22 cellular contexts compared by ENCODE assay signal in the genomic region with DNA sequence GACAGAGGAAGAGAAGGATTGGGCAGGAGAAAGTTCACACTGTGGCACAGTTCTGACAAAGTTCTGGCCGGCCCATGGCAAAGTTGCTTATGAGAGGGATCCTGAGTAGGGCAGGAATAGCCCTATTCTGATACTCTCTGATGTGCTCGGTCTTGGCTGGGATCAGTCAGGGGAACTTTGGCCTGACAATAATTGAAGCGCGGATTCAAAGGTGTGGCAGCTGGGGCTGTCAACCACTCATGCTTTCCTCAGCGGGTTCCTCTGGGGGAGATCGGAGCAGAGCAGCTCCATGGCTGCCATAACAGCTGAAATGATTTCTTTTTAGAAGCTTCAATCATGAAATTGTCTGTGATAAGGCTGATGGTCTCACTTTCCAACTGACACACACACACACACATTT.
"Had no signal": no experiment of that assay in that cellular context is flagged by ENCODE, and none has a peak within 500 bp of the region (broad histone marks: within the 10 kb centered on the region; RNA-seq: fewer than 3 reads in every experiment).

No MANE protein-coding gene starts in this region.

- H3K27me3 ChIP-seq: neural progenitor cell, ovary, right atrium auricular region, right lobe of liver, suprapubic skin, tibial artery, uterus had no signal

- H3K4me2 ChIP-seq: neural progenitor cell had no signal

- H3K9ac ChIP-seq: neural progenitor cell had no signal

- H3K9me3 ChIP-seq: ovary, right atrium auricular region, right lobe of liver, suprapubic skin, thoracic aorta, tibial artery, uterus had no signal

- H3K4me1 ChIP-seq: left ventricle myocardium inferior, right atrium auricular region, right lobe of liver, tibial artery, uterus had no signal

- ATAC-seq: left cardiac atrium; naive thymus-derived CD8-positive, alpha-beta T cell; stimulated activated effector memory CD8-positive, alpha-beta T cell treated with anti-CD3 and anti-CD28 coated beads, Interleukin-12 subunit alpha, Interleukin-12 subunit beta, amount 100 ng/mL, for 72 hours had no signal

- H3K4me3 ChIP-seq: left ventricle myocardium inferior, lung, neural progenitor cell, ovary, right atrium auricular region, right lobe of liver, suprapubic skin, thoracic aorta, tibial artery, uterus had no signal

- H3K27ac ChIP-seq: left ventricle myocardium inferior, neural progenitor cell, ovary, right atrium auricular region, right lobe of liver, suprapubic skin, thoracic aorta, tibial artery, uterus had no signal

- H2AFZ ChIP-seq: neural progenitor cell had no signal

- DNase-seq: head of caudate nucleus; hippocampal formation; kidney glomerular epithelial cell; left cardiac atrium; left ventricle myocardium inferior; mesendoderm; naive thymus-derived CD8-positive, alpha-beta T cell; ovary; right lobe of liver; stimulated activated CD4-positive, alpha-beta T cell treated with anti-CD3 and anti-CD28 coated beads, Interleukin-12 subunit alpha, Interleukin-12 subunit beta, amount 100 ng/mL, for 4 hours; stimulated activated CD4-positive, alpha-beta T cell treated with anti-CD3 and anti-CD28 coated beads, Interleukin-15, amount 100 ng/mL, for 24 hours; stimulated activated CD4-positive, alpha-beta T cell treated with anti-CD3 and anti-CD28 coated beads, Interleukin-2, amount 100 ng/mL, for 24 hours; stimulated activated CD4-positive, alpha-beta T cell treated with anti-CD3 and anti-CD28 coated beads, Interleukin-4, amount 100 ng/mL, for 1 hour; stimulated activated naive CD4-positive, alpha-beta T cell; tibial artery; uterus had no signal

- H3K36me3 ChIP-seq: left ventricle myocardium inferior, neural progenitor cell, ovary, right atrium auricular region, right lobe of liver, suprapubic skin, thoracic aorta, tibial artery, uterus had no signal
